15 cellular contexts compared by ENCODE assay signal in the genomic region with DNA sequence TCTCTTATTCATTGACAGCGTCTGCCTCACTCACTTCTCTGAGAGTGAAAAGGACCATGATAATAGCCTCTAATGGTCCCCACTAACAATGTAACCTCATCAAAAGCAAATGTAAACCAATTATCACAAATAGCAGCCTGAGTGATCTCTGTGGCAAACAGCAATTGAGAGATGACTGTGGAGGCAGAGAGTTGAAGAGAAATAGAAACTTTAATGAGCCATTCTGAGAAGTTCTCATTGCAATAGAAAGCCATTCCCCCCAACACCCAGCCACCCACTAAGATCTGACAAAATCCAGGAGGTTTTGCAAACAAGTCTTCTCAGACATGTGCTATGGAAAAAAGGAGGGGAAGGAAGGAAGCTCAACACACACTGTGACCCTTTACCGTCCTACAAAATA. TPM values are rescaled to one million over a fixed set of nuclear protein-coding genes. Genes with fewer than 3 reads are reported as not detected.
DNase-seq lines count a peak whose midpoint lies in the region; ATAC-seq and TF ChIP-seq lines count a peak whose summit lies in the region.
"Had no signal": no experiment of that assay in that cellular context is flagged by ENCODE, and none has a peak within 500 bp of the region (broad histone marks: within the 10 kb centered on the region; RNA-seq: fewer than 3 reads in every experiment).

No MANE protein-coding gene starts in this region.

- no peak overlapping the region for H2AFZ ChIP-seq in GM23338

- H3K4me3 Mint-ChIP-seq in GM23338: no peak overlapping the region
- H3K4me3 Mint-ChIP-seq: CD8-positive, alpha-beta memory T cell; T-helper 2 cell treated with Interferon-gamma antibody and Interleukin-4, amounts not matched to agents 5 μg/mL and 100 μg/mL, for 36 hours had no signal

- H3K4me2 ChIP-seq in GM23338: peak overlapping the region; percentile 66

- no peaks in the 10 kb centered on the region for H3K9me2 ChIP-seq in GM23338 (ENCODE audit: insufficient read depth)

- H3K4me1 ChIP-seq in GM23338 (ENCODE audit: insufficient read depth): peaks cover 80% of the 10 kb centered on the region
- H3K4me1 ChIP-seq in iPS-18a (ENCODE audit: control insufficient read depth, low read depth, low read length): peaks cover 35% of the 10 kb centered on the region
- peaks cover 16% of the 10 kb centered on the region for H3K4me1 ChIP-seq in HAP-1
- H3K4me1 ChIP-seq: SJSA1 had no signal

- H4K20me1 ChIP-seq in GM23338 (replicated peaks; ENCODE audit: insufficient read depth): no peaks in the 10 kb centered on the region

- no peak overlapping the region for H3K4me3 ChIP-seq in GM23338
- peak overlapping the region; percentile 5 for H3K4me3 ChIP-seq in iPS-18a (ENCODE audit: low read length)
- no peak overlapping the region for H3K4me3 ChIP-seq in HAP-1
- H3K4me3 ChIP-seq: SJSA1 had no signal

- no peak for TF ChIP-seq CTCF in GM23338 (conservative IDR thresholded peaks at IDR 0.05; ENCODE audit: low read depth in 2 of 2)

- H3K36me3 Mint-ChIP-seq in GM23338 (ENCODE audit: low read depth): no peaks in the 10 kb centered on the region
- H3K36me3 Mint-ChIP-seq: CD8-positive, alpha-beta memory T cell had no signal

- in situ Hi-C loops in HAP-1 (cut with MboI; ENCODE audit: low sequenced_read_pairs): no loop called here

- H3K27me3 ChIP-seq in GM23338 (ENCODE audit: insufficient read depth): no peaks in the 10 kb centered on the region
- H3K27me3 ChIP-seq in iPS-18a (ENCODE audit: control insufficient read depth, insufficient read depth, low read length): no peaks in the 10 kb centered on the region
- no peaks in the 10 kb centered on the region for H3K27me3 ChIP-seq in HAP-1 (ENCODE audit: low read depth)
- H3K27me3 ChIP-seq: SJSA1 had no signal

- H3K9me3 Mint-ChIP-seq in GM23338: no peaks in the 10 kb centered on the region
- H3K9me3 Mint-ChIP-seq: CD8-positive, alpha-beta memory T cell; T-helper 2 cell treated with Interferon-gamma antibody and Interleukin-4, amounts not matched to agents 5 μg/mL and 100 μg/mL, for 36 hours had no signal

- H3K27ac ChIP-seq in GM23338 (ENCODE audit: low read depth) (peak overlapping the region; percentile 46; the same call in 1 of the 2 replicates), iPS-18a (ENCODE audit: low read length) (no peak overlapping the region)
- H3K27ac ChIP-seq: RWPE1, SJSA1 had no signal

- peaks cover 4% of the 10 kb centered on the region for H3K27me3 Mint-ChIP-seq in GM23338 (ENCODE audit: insufficient read depth, low read depth, poor library complexity)
- H3K27me3 Mint-ChIP-seq: CD8-positive, alpha-beta memory T cell had no signal

- no peaks in the 10 kb centered on the region for H3K36me3 ChIP-seq in GM23338 (ENCODE audit: insufficient read depth)
- H3K36me3 ChIP-seq in iPS-18a (ENCODE audit: control insufficient read depth, low read depth, low read length): no peaks in the 10 kb centered on the region
- H3K36me3 ChIP-seq in HAP-1 (replicated peaks): no peaks in the 10 kb centered on the region
- H3K36me3 ChIP-seq: SJSA1 had no signal

- peak; percentile 36; the same call in 2 of the 3 replicates for ATAC-seq in GM23338
- no peak for ATAC-seq in GM21619 (IDR thresholded peaks at IDR 0.05; ENCODE audit: unreplicated experiment)

- no peaks in the 10 kb centered on the region; the same call in 1 of the 2 replicates for H3F3A ChIP-seq in GM23338 (replicated peaks; ENCODE audit: low read depth)

- no peak overlapping the region for H3K9ac ChIP-seq in iPS-18a (ENCODE audit: low read length)

- H3K27ac Mint-ChIP-seq in GM23338: no peak overlapping the region
- H3K27ac Mint-ChIP-seq: CD8-positive, alpha-beta memory T cell; T-helper 2 cell treated with Interferon-gamma antibody and Interleukin-4, amounts not matched to agents 5 μg/mL and 100 μg/mL, for 36 hours had no signal

- H3K4me1 Mint-ChIP-seq in GM23338: peaks cover 66% of the 10 kb centered on the region
- H3K4me1 Mint-ChIP-seq: CD8-positive, alpha-beta memory T cell had no signal

- H3K9me3 ChIP-seq in iPS-18a (ENCODE audit: control insufficient read depth, low read depth, low read length) (no peaks in the 10 kb centered on the region), HAP-1 (no peaks in the 10 kb centered on the region)
- H3K9me3 ChIP-seq: SJSA1 had no signal

- DNase-seq in GM23338 (ENCODE audit: low spot score): no peak
- peak; percentile 54 for DNase-seq in NCI-H1417 treated with DMSO at 0.1 percent for 48 hours (lab: John Stamatoyannopoulos, UW)
- peak; percentile 93 for DNase-seq in NCI-H748 (lab: John Stamatoyannopoulos, UW; ENCODE audit: unreplicated experiment)
- no peak for DNase-seq in HAP-1 (ENCODE audit: low spot score in 2 of 2)
- no peak for DNase-seq in cerebellar cortex (ENCODE audit: low spot score)
- DNase-seq: CD8-positive, alpha-beta memory T cell; MV-4-11; NCI-H2171; SW 1271 had no signal

- H3K79me2 ChIP-seq in GM23338 (replicated peaks; ENCODE audit: insufficient read depth): no peaks in the 10 kb centered on the region; the same call in 1 of the 2 replicates

TF ChIP-seq in GM23338, 12 proteins besides CTCF, POLR2A, EP300 and RAD21:
- TF ChIP-seq NANOG (IDR thresholded peaks at IDR 0.05; ENCODE audit: borderline replicate concordance): peak; percentile 42; the same call in 1 of the 2 replicates
- TF ChIP-seq STAT1 (IDR thresholded peaks at IDR 0.05; ENCODE audit: unreplicated experiment): no peak
TF ChIP-seq in GM23338: peak in this region for 1.

RNA-seq across cellular contexts. Expression of gene RNF148, which starts 44.2 kb away (rescaled TPM):
- 0.23 and 2.2 TPM in 2 replicates for total RNA-seq in GM23338 (2014; rRNA removed; shearing (Covaris generic))
- not detected in 2 replicates for polyA plus RNA-seq in GM23338 (2016; fragmentation: Nextera tagmentation; extraction: Ambion mirVana)
- total RNA-seq: CD8-positive, alpha-beta memory T cell had no signal
- polyA plus RNA-seq: BJ; CD8-positive, alpha-beta memory T cell had no signal

RNA-seq across cellular contexts. Expression of gene RNF133, which starts 48.0 kb away (rescaled TPM):
- total RNA-seq in GM23338 (2014; rRNA removed; shearing (Covaris generic)): 1.1 and 2.0 TPM in 2 replicates
- polyA plus RNA-seq in GM23338 (2016; fragmentation: Nextera tagmentation; extraction: Ambion mirVana): not detected in 2 replicates
- total RNA-seq: CD8-positive, alpha-beta memory T cell had no signal
- polyA plus RNA-seq: BJ; CD8-positive, alpha-beta memory T cell had no signal

Comparison
In these comparisons a context has a peak if more than half of its experiments do, and no peak if none do; other contexts are left out.
1. DNase-seq: peak in NCI-H1417 treated with DMSO at 0.1 percent for 48 hours (single experiment) and NCI-H748 (single experiment); none in GM23338 (single experiment), HAP-1 (0 of 2) and cerebellar cortex (single experiment).